In the genomic region with DNA sequence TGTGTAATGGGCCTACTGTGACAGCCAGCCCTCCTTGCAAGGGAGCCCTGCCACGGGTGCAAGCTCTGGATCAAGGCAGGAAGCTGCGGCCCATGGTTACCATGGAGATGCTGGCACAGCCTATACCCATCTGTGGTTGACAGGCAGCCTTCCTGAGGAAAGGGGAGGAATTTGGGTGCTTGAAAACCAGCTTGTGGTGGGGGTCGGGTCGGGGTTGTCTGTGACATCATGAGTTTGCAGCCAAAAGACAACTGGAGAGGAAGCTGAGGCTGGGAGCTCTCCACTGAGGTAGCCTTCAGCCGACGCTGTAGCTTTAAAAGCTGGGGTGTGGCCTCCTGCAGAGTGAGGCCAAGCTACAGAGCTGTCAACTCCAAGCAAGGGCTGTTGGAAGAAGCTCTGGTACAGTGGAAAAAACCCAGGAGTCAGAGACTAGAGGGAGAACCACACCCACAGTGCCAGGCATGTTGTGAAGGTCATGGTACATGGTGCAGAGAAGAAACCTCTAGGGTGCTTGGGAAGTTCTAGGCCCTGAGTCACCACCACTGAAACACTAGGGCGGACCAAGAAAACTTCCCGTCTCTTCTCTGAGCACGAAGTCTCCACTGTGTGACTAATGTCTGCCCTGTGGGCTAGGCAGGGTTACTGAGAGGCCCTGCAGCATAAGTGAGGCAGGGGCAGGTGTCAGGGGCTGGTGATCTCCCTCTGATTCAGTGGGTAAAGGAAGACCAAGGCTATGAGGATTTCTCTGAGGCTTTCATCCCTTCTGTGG, we compare ENCODE assay signal across 9 cellular contexts. TPM values are rescaled to one million over a fixed set of nuclear protein-coding genes. Genes with fewer than 3 reads are reported as not detected.
DNase-seq lines count a peak whose midpoint lies in the region; ATAC-seq and TF ChIP-seq lines count a peak whose summit lies in the region.
"Had no signal": no experiment of that assay in that cellular context is flagged by ENCODE, and none has a peak within 500 bp of the region (broad histone marks: within the 10 kb centered on the region; RNA-seq: fewer than 3 reads in every experiment).

No MANE protein-coding gene starts in this region.

- no peaks in the 10 kb centered on the region for H3K9me3 ChIP-seq in CD8-positive, alpha-beta memory T cell (ENCODE audit: low read length)
- no peaks in the 10 kb centered on the region for H3K9me3 ChIP-seq in cardiac muscle cell (ENCODE audit: low read depth)

- no peak for TF ChIP-seq CTCF in cardiac muscle cell (IDR thresholded peaks at IDR 0.05; ENCODE audit: low read depth, low read length)

- H3K4me3 ChIP-seq in CD8-positive, alpha-beta memory T cell (ENCODE audit: low read length) = peak overlapping the region; percentile 36
- no peak overlapping the region for H3K4me3 ChIP-seq in cardiac muscle cell

- H3K27me3 ChIP-seq in CD8-positive, alpha-beta memory T cell (ENCODE audit: insufficient read depth, low read length, poor library complexity, severe bottlenecking) = no peaks in the 10 kb centered on the region
- H3K27me3 ChIP-seq in cardiac muscle cell = no peaks in the 10 kb centered on the region

- H3K4me3 Mint-ChIP-seq in CD8-positive, alpha-beta memory T cell = peak overlapping the region; percentile 15 to 77 (median 71)
- peak overlapping the region; percentile 61 for H3K4me3 Mint-ChIP-seq in activated naive CD8-positive, alpha-beta T cell treated with anti-CD3 and anti-CD28 coated beads for 36 hours

- H3K4me1 ChIP-seq in CD8-positive, alpha-beta memory T cell (ENCODE audit: insufficient read depth, low read length) = peaks cover 27% of the 10 kb centered on the region
- peaks cover 20% of the 10 kb centered on the region for H3K4me1 ChIP-seq in cardiac muscle cell (ENCODE audit: low read depth)

- no peaks in the 10 kb centered on the region for H3K36me3 Mint-ChIP-seq in CD8-positive, alpha-beta memory T cell
- H3K36me3 Mint-ChIP-seq in activated naive CD8-positive, alpha-beta T cell treated with anti-CD3 and anti-CD28 coated beads for 36 hours = no peaks in the 10 kb centered on the region

- H3K27me3 Mint-ChIP-seq in CD8-positive, alpha-beta memory T cell = no peaks in the 10 kb centered on the region
- H3K27me3 Mint-ChIP-seq in activated naive CD8-positive, alpha-beta T cell treated with anti-CD3 and anti-CD28 coated beads for 36 hours = no peaks in the 10 kb centered on the region

- no peaks in the 10 kb centered on the region for H3K9me3 Mint-ChIP-seq in CD8-positive, alpha-beta memory T cell
- no peaks in the 10 kb centered on the region for H3K9me3 Mint-ChIP-seq in activated naive CD8-positive, alpha-beta T cell treated with anti-CD3 and anti-CD28 coated beads for 36 hours

- peak; percentile 82 for ATAC-seq in GM19351 (IDR thresholded peaks at IDR 0.05; ENCODE audit: unreplicated experiment)
- ATAC-seq in HG03439 (IDR thresholded peaks at IDR 0.05; ENCODE audit: unreplicated experiment) = peak; percentile 86

- peak overlapping the region; percentile 71 for H3K27ac ChIP-seq in CD8-positive, alpha-beta memory T cell (ENCODE audit: low read depth, low read length)
- peak overlapping the region; percentile 91 for H3K27ac ChIP-seq in cardiac muscle cell

- peak overlapping the region; percentile 93 to 99 (median 96) for H3K27ac Mint-ChIP-seq in CD8-positive, alpha-beta memory T cell
- H3K27ac Mint-ChIP-seq in activated naive CD8-positive, alpha-beta T cell treated with anti-CD3 and anti-CD28 coated beads for 36 hours = peak overlapping the region; percentile 100

- POLR2A ChIA-PET in CD8-positive, alpha-beta memory T cell (lab: Charles Lee) = interaction anchor here (0.5 to 2.2 kb wide), 4 partner anchors 12 to 1306 kb away, joined by 3 to 43 read pairs (median 4); a partner anchor contains a TSS

- peak; percentile 43 to 79 (median 74) for DNase-seq in CD8-positive, alpha-beta memory T cell
- DNase-seq in SK-N-DZ (ENCODE audit: low spot score) = peak; percentile 60
- peak; percentile 85 for DNase-seq in activated naive CD8-positive, alpha-beta T cell treated with anti-CD3 and anti-CD28 coated beads for 36 hours
- peak; percentile 69 to 89 for DNase-seq in cardiac muscle cell (ENCODE audit: low read depth in 1 of 2, low spot score in 1 of 2)
- DNase-seq in putamen (ENCODE audit: low spot score) = peak; percentile 64
- DNase-seq in NCI-H1048 (lab: John Stamatoyannopoulos, UW) = no peak

- no peaks in the 10 kb centered on the region for H3K36me3 ChIP-seq in CD8-positive, alpha-beta memory T cell (ENCODE audit: insufficient read depth, low read length)
- H3K36me3 ChIP-seq in cardiac muscle cell = no peaks in the 10 kb centered on the region

- CTCF ChIA-PET in CD8-positive, alpha-beta memory T cell (lab: Charles Lee) = interaction anchor here (0.9 to 4.1 kb wide), 6 partner anchors 8 to 140 kb away, joined by 3 to 37 read pairs (median 3); a partner anchor contains a TSS

- H3K4me1 Mint-ChIP-seq in CD8-positive, alpha-beta memory T cell = peaks cover 22 to 45% (median 37%) of the 10 kb centered on the region in 3 donors
- peaks cover 37% of the 10 kb centered on the region for H3K4me1 Mint-ChIP-seq in activated naive CD8-positive, alpha-beta T cell treated with anti-CD3 and anti-CD28 coated beads for 36 hours

RNA-seq across cellular contexts. Expression of a gene that starts 10.8 kb away (rescaled TPM):
- 1,000 to 10,000 TPM; 1,546 to 1,631 TPM for total RNA-seq in CD8-positive, alpha-beta memory T cell
- polyA plus RNA-seq in CD8-positive, alpha-beta memory T cell = 389 TPM
- polyA plus RNA-seq in SK-N-DZ (2014; cell fraction: cytosol; rRNA removed) = 454 and 460 TPM in 2 replicates
- 290 and 350 TPM in 2 replicates for polyA plus RNA-seq in SK-N-DZ (2014; cell fraction: nucleus; rRNA removed)
- 1,000 to 10,000 TPM; 2,369 to 2,412 TPM for total RNA-seq in activated naive CD8-positive, alpha-beta T cell treated with anti-CD3 and anti-CD28 coated beads for 36 hours
- total RNA-seq in cardiac muscle cell = 1,055 and 1,613 TPM in 2 replicates
- polyA plus RNA-seq in cardiac muscle cell = 3,082 and 3,925 TPM in 2 replicates

RNA-seq across cellular contexts. Expression of a gene that starts 28.5 kb away (rescaled TPM):
- total RNA-seq in CD8-positive, alpha-beta memory T cell = not detected
- not detected for polyA plus RNA-seq in CD8-positive, alpha-beta memory T cell
- 1.4 TPM in 1 of 2 replicates, not detected in the other for polyA plus RNA-seq in SK-N-DZ (2014; cell fraction: cytosol; rRNA removed)
- 2.0 TPM in 1 of 2 replicates, not detected in the other for polyA plus RNA-seq in SK-N-DZ (2014; cell fraction: nucleus; rRNA removed)
- not detected for total RNA-seq in activated naive CD8-positive, alpha-beta T cell treated with anti-CD3 and anti-CD28 coated beads for 36 hours
- total RNA-seq in cardiac muscle cell = not detected in 2 replicates
- not detected in 2 replicates for polyA plus RNA-seq in cardiac muscle cell
- total RNA-seq: glomerular endothelial cell had no signal
